In the genomic region with DNA sequence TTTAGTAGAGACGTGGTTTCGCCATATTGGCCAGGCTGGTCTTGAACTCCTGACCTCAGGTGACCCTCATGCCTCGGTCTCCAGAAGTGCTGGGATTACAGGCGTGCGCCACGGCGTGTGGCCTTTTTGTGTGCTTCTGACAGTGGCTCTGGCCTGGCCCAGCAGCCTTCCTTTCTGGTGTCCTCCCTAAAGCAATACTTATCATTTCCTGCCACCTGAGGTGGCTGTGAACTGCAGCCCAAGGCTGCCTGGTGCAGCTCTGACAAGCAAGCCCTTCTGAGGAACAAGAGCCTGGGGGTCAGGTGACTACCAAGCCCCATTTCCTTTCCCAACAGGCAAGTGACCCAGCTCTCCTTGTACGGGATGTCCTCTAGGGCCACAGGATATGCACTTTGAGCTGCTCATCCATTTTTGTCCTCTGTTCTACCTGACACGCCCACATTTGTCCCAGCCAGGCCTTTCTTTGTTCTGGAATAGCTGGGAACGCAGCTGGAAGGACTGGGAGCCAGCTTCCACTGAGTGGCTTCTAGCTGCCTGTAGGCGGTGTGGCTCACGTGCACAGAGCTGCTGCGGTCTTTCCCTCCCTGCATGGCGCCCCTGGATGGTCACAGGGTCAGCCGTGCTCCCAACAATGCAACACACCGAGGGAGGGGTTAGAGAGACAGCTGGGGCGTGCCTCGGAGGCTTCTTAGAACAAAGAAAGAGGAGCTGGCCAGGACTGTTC, we compare ENCODE assay signal across 8 cellular contexts. TPM values are rescaled to one million over a fixed set of nuclear protein-coding genes. Genes with fewer than 3 reads are reported as not detected.
DNase-seq lines count a peak whose midpoint lies in the region; ATAC-seq, FAIRE-seq and TF ChIP-seq lines count a peak whose summit lies in the region.

No MANE protein-coding gene starts in this region.

- H3K9ac ChIP-seq in astrocyte (ENCODE audit: low read length) = no peak overlapping the region

- ATAC-seq in left ventricle myocardium superior (peak; percentile 83), GM21360 (IDR thresholded peaks at IDR 0.05; ENCODE audit: unreplicated experiment) (no peak), GM21723 (IDR thresholded peaks at IDR 0.05; ENCODE audit: unreplicated experiment) (no peak), HG03460 (IDR thresholded peaks at IDR 0.05; ENCODE audit: unreplicated experiment) (no peak)

- H3K4me3 Mint-ChIP-seq in astrocyte (ENCODE audit: unreplicated experiment) = no peak overlapping the region

- H3K4me2 ChIP-seq in astrocyte (ENCODE audit: low read length) = no peak overlapping the region

- no peaks in the 10 kb centered on the region for H3K36me3 ChIP-seq in astrocyte (ENCODE audit: insufficient read depth, low read length)

- no peaks in the 10 kb centered on the region for H3K9me3 ChIP-seq in astrocyte (ENCODE audit: insufficient read depth, low read depth, low read length)

- H3K27me3 Mint-ChIP-seq in astrocyte (ENCODE audit: low read depth, unreplicated experiment) = no peaks in the 10 kb centered on the region

- intact Hi-C loops in left ventricle myocardium superior (cut with micrococcal nuclease) = no loop called here

- peaks cover 10% of the 10 kb centered on the region for H3K4me1 Mint-ChIP-seq in astrocyte (ENCODE audit: low read depth, unreplicated experiment)

- no peak for TF ChIP-seq CTCF in astrocyte (IDR thresholded peaks at IDR 0.05; ENCODE audit: insufficient read depth, low read depth, low read length)

- no peaks in the 10 kb centered on the region for H4K20me1 ChIP-seq in astrocyte (ENCODE audit: insufficient read depth, low read length)

- peak overlapping the region; percentile 7 for H3K4me3 ChIP-seq in Jurkat, Clone E6-1 (ENCODE audit: low read length)
- H3K4me3 ChIP-seq in astrocyte (ENCODE audit: insufficient read depth, low read depth, low read length) = no peak overlapping the region
- H3K4me3 ChIP-seq in skeletal muscle cell (ENCODE audit: low read depth, low read length) = no peak overlapping the region

- H3K9me3 Mint-ChIP-seq in astrocyte (ENCODE audit: unreplicated experiment) = no peaks in the 10 kb centered on the region

- no peaks in the 10 kb centered on the region for H3K27me3 ChIP-seq in astrocyte (ENCODE audit: insufficient read depth, low read length)

- peaks cover 12% of the 10 kb centered on the region for H3K4me1 ChIP-seq in astrocyte (ENCODE audit: insufficient read depth, low read length)

- no peak overlapping the region for H3K27ac ChIP-seq in astrocyte (ENCODE audit: low read depth, low read length)

- FAIRE-seq in astrocyte (lab: Jason Lieb, UNC) = no peak

- H2AFZ ChIP-seq in astrocyte (ENCODE audit: low read depth, low read length) = no peak overlapping the region

- H3K36me3 Mint-ChIP-seq in astrocyte (ENCODE audit: low read depth, unreplicated experiment) = peaks cover 2% of the 10 kb centered on the region

- no peak overlapping the region for H3K27ac Mint-ChIP-seq in astrocyte (ENCODE audit: unreplicated experiment)

- peak; percentile 87 for DNase-seq in Jurkat, Clone E6-1 (ENCODE audit: low read depth, low spot score)
- DNase-seq in astrocyte (ENCODE audit: low read depth) = peak; percentile 12
- DNase-seq in left ventricle myocardium superior = peak; percentile 87
- peak; percentile 35 for DNase-seq in skeletal muscle cell (ENCODE audit: low read depth)
- no peak for DNase-seq in activated CD4-positive, CD25-positive, alpha-beta regulatory T cell treated with anti-CD3 and anti-CD28 coated beads, Interleukin-2, amount 50 U/mL, for 72 hours

- H3K79me2 ChIP-seq in astrocyte (ENCODE audit: insufficient read depth, low read length) = no peaks in the 10 kb centered on the region

RNA-seq across cellular contexts. Expression of a gene that starts 12.3 kb away (rescaled TPM):
- polyA plus RNA-seq in Jurkat, Clone E6-1 (2012; ENCODE audit: insufficient read depth, insufficient read length) = 202 TPM
- total RNA-seq in astrocyte (30.5 and 35.1 TPM in 2 replicates), left ventricle myocardium superior (25.4 TPM)
